In the genomic region with DNA sequence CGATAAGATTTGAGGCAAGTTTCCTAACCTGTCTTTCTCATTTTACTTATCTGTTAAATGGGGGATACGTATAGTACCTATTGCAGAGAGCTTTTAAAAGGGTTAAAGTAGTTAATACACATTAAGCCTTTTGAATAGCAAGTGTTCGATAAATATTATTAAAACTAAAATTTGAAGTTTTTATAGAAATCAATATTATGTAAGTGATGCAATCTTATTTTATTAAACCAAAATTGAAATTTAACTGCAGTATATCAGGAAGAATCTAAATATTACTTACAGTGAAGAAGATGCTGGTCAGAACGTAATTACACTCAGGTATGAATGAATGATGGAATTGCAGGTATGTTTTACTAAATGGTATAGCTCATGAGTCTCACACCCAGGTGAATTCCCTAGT, we compare ENCODE assay signal across 28 cellular contexts. TPM values are rescaled to one million over a fixed set of nuclear protein-coding genes. Genes with fewer than 3 reads are reported as not detected.
"Had no signal": no experiment of that assay in that cellular context is flagged by ENCODE, and none has a peak within 500 bp of the region (broad histone marks: within the 10 kb centered on the region; RNA-seq: fewer than 3 reads in every experiment).

No MANE protein-coding gene starts in this region.

- H3K36me3 ChIP-seq: neural progenitor cell, vagina had no signal

- H3K79me2 ChIP-seq: hepatocyte had no signal

- H3K27ac ChIP-seq: dorsolateral prefrontal cortex, esophagus muscularis mucosa, foreskin keratinocyte, gastroesophageal sphincter, heart left ventricle, hepatocyte, left lung, neural progenitor cell, psoas muscle, sigmoid colon, stomach, thyroid gland, vagina had no signal

- FAIRE-seq: islet of Langerhans had no signal

- DNase-seq: dorsolateral prefrontal cortex; effector CD4-positive, alpha-beta T cell; endodermal cell; foreskin keratinocyte; heart left ventricle; left cardiac atrium; left lung; mesenchymal stem cell; mucosa of descending colon; naive thymus-derived CD4-positive, alpha-beta T cell; nucleus accumbens; psoas muscle; right cardiac atrium; sigmoid colon; stimulated activated CD4-positive, alpha-beta T cell treated with anti-CD3 and anti-CD28 coated beads, Interleukin-2, amount 100 ng/mL, for 24 hours; stimulated activated CD4-positive, alpha-beta T cell treated with anti-CD3 and anti-CD28 coated beads, Interleukin-4, amount 100 ng/mL, for 24 hours; stimulated activated naive CD4-positive, alpha-beta T cell treated with Interleukin-2 at 50 U/mL for 16 hours; stomach; thyroid gland had no signal

- H3K4me1 ChIP-seq: neural progenitor cell, psoas muscle, sigmoid colon, thyroid gland, vagina had no signal

- H3K4me1 Mint-ChIP-seq: nephron; stimulated activated effector memory CD8-positive, alpha-beta T cell treated with anti-CD3 and anti-CD28 coated beads, Interleukin-12 subunit alpha, Interleukin-12 subunit beta, amount 100 ng/mL, for 72 hours had no signal

- H3K4me2 ChIP-seq: hepatocyte, neural progenitor cell had no signal

- H3K9me3 ChIP-seq: esophagus muscularis mucosa, gastroesophageal sphincter, heart left ventricle, left lung, mucosa of descending colon, psoas muscle, sigmoid colon, stomach, thyroid gland, vagina had no signal

- ATAC-seq: foreskin keratinocyte; gastroesophageal sphincter; heart left ventricle; left cardiac atrium; left lung; mucosa of descending colon; naive thymus-derived CD4-positive, alpha-beta T cell; psoas muscle; right cardiac atrium; stimulated activated effector memory CD8-positive, alpha-beta T cell treated with anti-CD3 and anti-CD28 coated beads, Interleukin-12 subunit alpha, Interleukin-12 subunit beta, amount 100 ng/mL, for 72 hours had no signal

- H3K27me3 ChIP-seq: esophagus muscularis mucosa, foreskin keratinocyte, gastroesophageal sphincter, heart left ventricle, hepatocyte, left lung, neural progenitor cell, sigmoid colon, stomach, thyroid gland, vagina had no signal

- H3K4me3 ChIP-seq: dorsolateral prefrontal cortex, esophagus muscularis mucosa, gastroesophageal sphincter, heart left ventricle, hepatocyte, left lung, mucosa of descending colon, neural progenitor cell, psoas muscle, sigmoid colon, stomach, thyroid gland, vagina had no signal

- H3K9ac ChIP-seq: neural progenitor cell had no signal

- H3K9me3 Mint-ChIP-seq: endodermal cell; mesothelial cell of epicardium; naive thymus-derived CD4-positive, alpha-beta T cell; nephron; neural progenitor cell; stimulated activated effector memory CD8-positive, alpha-beta T cell treated with anti-CD3 and anti-CD28 coated beads, Interleukin-12 subunit alpha, Interleukin-12 subunit beta, amount 100 ng/mL, for 72 hours had no signal

- H3K4me3 Mint-ChIP-seq: endodermal cell; mesothelial cell of epicardium; nephron; neural progenitor cell; stimulated activated effector memory CD8-positive, alpha-beta T cell treated with anti-CD3 and anti-CD28 coated beads, Interleukin-12 subunit alpha, Interleukin-12 subunit beta, amount 100 ng/mL, for 72 hours had no signal

- H3K27me3 Mint-ChIP-seq: naive thymus-derived CD4-positive, alpha-beta T cell had no signal

- H3K27ac Mint-ChIP-seq: endodermal cell; mesothelial cell of epicardium; nephron; neural progenitor cell; stimulated activated effector memory CD8-positive, alpha-beta T cell treated with anti-CD3 and anti-CD28 coated beads, Interleukin-12 subunit alpha, Interleukin-12 subunit beta, amount 100 ng/mL, for 72 hours had no signal

- H2AFZ ChIP-seq: hepatocyte, neural progenitor cell had no signal

RNA-seq across cellular contexts. Expression of gene ANXA3, which starts 58.0 kb away (rescaled TPM):
- polyA plus RNA-seq: naive thymus-derived CD4-positive, alpha-beta T cell had no signal
